ENCODE assay signal across 1 cellular context in the genomic region with DNA sequence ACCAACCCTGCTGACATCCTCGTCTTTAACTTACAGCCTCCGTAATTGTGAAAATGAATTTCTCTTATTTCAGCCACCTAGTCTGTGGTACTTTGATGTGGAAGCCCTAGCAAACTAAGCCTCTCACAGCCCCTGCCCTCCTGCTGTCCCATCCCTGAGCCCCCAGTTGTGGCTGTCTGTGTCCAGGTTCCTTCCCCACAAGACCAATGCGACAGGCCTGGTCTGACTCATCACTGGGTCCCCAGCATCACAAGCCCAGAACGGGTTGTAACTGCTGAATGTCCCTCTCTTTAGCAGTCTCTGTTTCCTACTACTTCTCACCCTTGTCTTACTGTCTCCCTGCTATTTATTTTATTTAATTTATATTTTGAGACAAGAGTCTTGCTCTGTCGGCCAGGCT.
TF ChIP-seq lines count a peak whose summit lies in the region.

No MANE protein-coding gene starts in this region.

TF ChIP-seq in HEK293, 187 proteins besides CTCF, POLR2A, EP300 and RAD21 (continued from another document):
- TF ChIP-seq, protein P1, sequence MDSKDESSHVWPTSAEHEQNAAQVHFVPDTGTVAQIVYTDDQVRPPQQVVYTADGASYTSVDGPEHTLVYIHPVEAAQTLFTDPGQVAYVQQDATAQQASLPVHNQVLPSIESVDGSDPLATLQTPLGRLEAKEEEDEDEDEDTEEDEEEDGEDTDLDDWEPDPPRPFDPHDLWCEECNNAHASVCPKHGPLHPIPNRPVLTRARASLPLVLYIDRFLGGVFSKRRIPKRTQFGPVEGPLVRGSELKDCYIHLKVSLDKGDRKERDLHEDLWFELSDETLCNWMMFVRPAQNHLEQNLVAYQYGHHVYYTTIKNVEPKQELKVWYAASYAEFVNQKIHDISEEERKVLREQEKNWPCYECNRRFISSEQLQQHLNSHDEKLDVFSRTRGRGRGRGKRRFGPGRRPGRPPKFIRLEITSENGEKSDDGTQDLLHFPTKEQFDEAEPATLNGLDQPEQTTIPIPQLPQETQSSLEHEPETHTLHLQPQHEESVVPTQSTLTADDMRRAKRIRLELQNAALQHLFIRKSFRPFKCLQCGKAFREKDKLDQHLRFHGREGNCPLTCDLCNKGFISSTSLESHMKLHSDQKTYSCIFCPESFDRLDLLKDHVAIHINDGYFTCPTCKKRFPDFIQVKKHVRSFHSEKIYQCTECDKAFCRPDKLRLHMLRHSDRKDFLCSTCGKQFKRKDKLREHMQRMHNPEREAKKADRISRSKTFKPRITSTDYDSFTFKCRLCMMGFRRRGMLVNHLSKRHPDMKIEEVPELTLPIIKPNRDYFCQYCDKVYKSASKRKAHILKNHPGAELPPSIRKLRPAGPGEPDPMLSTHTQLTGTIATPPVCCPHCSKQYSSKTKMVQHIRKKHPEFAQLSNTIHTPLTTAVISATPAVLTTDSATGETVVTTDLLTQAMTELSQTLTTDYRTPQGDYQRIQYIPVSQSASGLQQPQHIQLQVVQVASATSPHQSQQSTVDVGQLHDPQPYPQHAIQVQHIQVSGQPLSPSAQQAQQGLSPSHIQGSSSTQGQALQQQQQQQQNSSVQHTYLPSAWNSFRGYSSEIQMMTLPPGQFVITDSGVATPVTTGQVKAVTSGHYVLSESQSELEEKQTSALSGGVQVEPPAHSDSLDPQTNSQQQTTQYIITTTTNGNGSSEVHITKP (tag by site-specific recombination; IDR thresholded peaks at IDR 0.05): 0 out of 2 replicates have a peak, but pooled peaks have one; percentile 30
